In the genomic region with DNA sequence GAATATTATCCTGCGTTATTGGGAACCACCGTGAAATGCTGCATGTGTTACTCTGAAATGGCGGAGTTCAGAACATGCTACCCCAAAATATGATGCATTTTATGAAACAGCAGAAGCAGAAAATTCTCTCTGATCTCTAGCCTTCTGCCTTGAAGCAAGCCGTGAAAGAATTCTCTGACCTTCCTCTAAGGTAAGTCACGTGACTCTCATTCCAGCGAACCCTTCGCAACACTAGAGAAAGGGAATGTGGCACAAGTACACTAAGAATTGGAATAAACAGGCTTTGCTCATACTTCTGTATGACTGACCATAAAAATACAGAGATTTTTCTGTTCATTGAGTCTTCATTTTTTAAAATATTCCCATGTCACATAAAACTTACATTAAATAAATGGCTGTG, we compare ENCODE assay signal across 27 cellular contexts.
"Had no signal": no experiment of that assay in that cellular context is flagged by ENCODE, and none has a peak within 500 bp of the region (broad histone marks: within the 10 kb centered on the region; RNA-seq: fewer than 3 reads in every experiment).

No MANE protein-coding gene starts in this region.

- H3K9me3 ChIP-seq: left ventricle myocardium inferior, pancreas, prostate gland, sigmoid colon, spleen, suprapubic skin, thoracic aorta, tibial artery, upper lobe of right lung had no signal

- H3K27ac Mint-ChIP-seq: naive thymus-derived CD4-positive, alpha-beta T cell; natural killer cell treated with Interleukin-12 subunit alpha and Interleukin-12 subunit beta and Interleukin-15 and Interleukin-18, amount 100 ng/mL, for 72 hours; stimulated activated effector memory CD8-positive, alpha-beta T cell treated with anti-CD3 and anti-CD28 coated beads, Interleukin-12 subunit alpha, Interleukin-12 subunit beta, amount 100 ng/mL, for 72 hours; stimulated activated naive CD8-positive, alpha-beta T cell treated with anti-CD3 and anti-CD28 coated beads, Interleukin-15, Interleukin-2, amounts not matched to agents 100 ng/mL and 50 ng/mL, for 24 hours had no signal

- H3K4me2 ChIP-seq: hepatocyte had no signal

- H3K27me3 ChIP-seq: hepatocyte, pancreas, sigmoid colon, spleen, suprapubic skin, tibial artery, upper lobe of right lung had no signal

- H3K27me3 Mint-ChIP-seq: naive thymus-derived CD4-positive, alpha-beta T cell; natural killer cell treated with Interleukin-12 subunit alpha and Interleukin-12 subunit beta and Interleukin-15 and Interleukin-18, amount 100 ng/mL, for 72 hours; stimulated activated naive CD8-positive, alpha-beta T cell treated with anti-CD3 and anti-CD28 coated beads, Interleukin-15, Interleukin-2, amounts not matched to agents 100 ng/mL and 50 ng/mL, for 24 hours had no signal

- ATAC-seq: mucosa of descending colon; naive thymus-derived CD4-positive, alpha-beta T cell; natural killer cell treated with Interleukin-12 subunit alpha and Interleukin-12 subunit beta and Interleukin-15 and Interleukin-18, amount 100 ng/mL, for 72 hours; pancreas; right cardiac atrium; stimulated activated effector memory CD8-positive, alpha-beta T cell treated with anti-CD3 and anti-CD28 coated beads, Interleukin-12 subunit alpha, Interleukin-12 subunit beta, amount 100 ng/mL, for 72 hours; upper lobe of right lung had no signal

- H3K4me1 Mint-ChIP-seq: naive thymus-derived CD4-positive, alpha-beta T cell; stimulated activated effector memory CD8-positive, alpha-beta T cell treated with anti-CD3 and anti-CD28 coated beads, Interleukin-12 subunit alpha, Interleukin-12 subunit beta, amount 100 ng/mL, for 72 hours had no signal

- H2AFZ ChIP-seq: hepatocyte had no signal

- FAIRE-seq: pancreas, small intestine, urothelium cell line had no signal

- H3K4me3 ChIP-seq: hepatocyte, left ventricle myocardium inferior, lung, mucosa of descending colon, pancreas, prostate gland, sigmoid colon, spleen, suprapubic skin, thoracic aorta, tibial artery, upper lobe of right lung had no signal

- H3K79me2 ChIP-seq: hepatocyte had no signal

- H3K4me1 ChIP-seq: left ventricle myocardium inferior, pancreas, prostate gland, spleen, suprapubic skin, tibial artery, upper lobe of right lung had no signal

- DNase-seq: islet precursor cell; left ventricle myocardium inferior; midbrain; mucosa of descending colon; naive thymus-derived CD4-positive, alpha-beta T cell; nucleus accumbens; pancreas; posterior cingulate gyrus; retina; right cardiac atrium; sigmoid colon; spleen; stimulated activated CD4-positive, alpha-beta T cell treated with anti-CD3 and anti-CD28 coated beads, Interleukin-4, amount 100 ng/mL, for 24 hours; stimulated activated naive CD4-positive, alpha-beta T cell; tibial artery; trophoblast cell; upper lobe of right lung had no signal

- H3K36me3 ChIP-seq: left ventricle myocardium inferior, pancreas, prostate gland, sigmoid colon, spleen, suprapubic skin, thoracic aorta, tibial artery, upper lobe of right lung had no signal

- H3K36me3 Mint-ChIP-seq: naive thymus-derived CD4-positive, alpha-beta T cell; natural killer cell treated with Interleukin-12 subunit alpha and Interleukin-12 subunit beta and Interleukin-15 and Interleukin-18, amount 100 ng/mL, for 72 hours; stimulated activated effector memory CD8-positive, alpha-beta T cell treated with anti-CD3 and anti-CD28 coated beads, Interleukin-12 subunit alpha, Interleukin-12 subunit beta, amount 100 ng/mL, for 72 hours had no signal

- H3K27ac ChIP-seq: hepatocyte, left ventricle myocardium inferior, pancreas, prostate gland, sigmoid colon, spleen, suprapubic skin, thoracic aorta, tibial artery, upper lobe of right lung had no signal

- H3K4me3 Mint-ChIP-seq: naive thymus-derived CD4-positive, alpha-beta T cell; natural killer cell treated with Interleukin-12 subunit alpha and Interleukin-12 subunit beta and Interleukin-15 and Interleukin-18, amount 100 ng/mL, for 72 hours; stimulated activated effector memory CD8-positive, alpha-beta T cell treated with anti-CD3 and anti-CD28 coated beads, Interleukin-12 subunit alpha, Interleukin-12 subunit beta, amount 100 ng/mL, for 72 hours; stimulated activated naive CD8-positive, alpha-beta T cell treated with anti-CD3 and anti-CD28 coated beads, Interleukin-15, Interleukin-2, amounts not matched to agents 100 ng/mL and 50 ng/mL, for 24 hours had no signal

- H3K9me3 Mint-ChIP-seq: stimulated activated naive CD8-positive, alpha-beta T cell treated with anti-CD3 and anti-CD28 coated beads, Interleukin-15, Interleukin-2, amounts not matched to agents 100 ng/mL and 50 ng/mL, for 24 hours had no signal
